Comparison of ENCODE assay signal across 1 cellular context in the genomic region with DNA sequence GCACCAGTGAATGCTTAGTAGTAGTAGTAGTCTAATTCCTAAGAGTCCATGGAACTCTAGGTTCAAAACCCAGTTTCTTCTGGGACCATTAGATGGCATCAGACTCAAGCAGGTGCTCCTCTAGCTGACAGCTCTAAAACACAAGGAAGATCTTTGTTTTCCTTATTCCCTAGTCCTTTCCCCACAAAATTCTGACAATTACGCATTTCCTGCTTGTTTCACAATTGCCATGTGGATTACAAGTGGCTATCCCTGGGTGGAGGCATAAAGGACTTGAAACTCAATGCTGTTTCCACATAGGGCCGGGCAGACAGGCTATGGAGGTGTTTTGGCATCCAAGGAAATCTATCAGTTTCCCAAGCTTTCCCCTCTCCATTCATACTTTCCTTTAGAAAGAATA.
TF ChIP-seq lines count a peak whose summit lies in the region.

No MANE protein-coding gene starts in this region.

TF ChIP-seq in GM23338, 12 proteins besides CTCF, POLR2A, EP300 and RAD21 (continued from another document):
- no peak for TF ChIP-seq ZNF462 (CRISPR knock-in tag; IDR thresholded peaks at IDR 0.05)
- TF ChIP-seq REST (IDR thresholded peaks at IDR 0.05; ENCODE audit: unreplicated experiment): no peak
- no peak for TF ChIP-seq EZH2phosphoT487 (IDR thresholded peaks at IDR 0.05; ENCODE audit: unreplicated experiment)
- TF ChIP-seq EZH2 (IDR thresholded peaks at IDR 0.05; ENCODE audit: low read depth, unreplicated experiment): no peak
- no peak for TF ChIP-seq CREB1 (CRISPR knock-in tag; IDR thresholded peaks at IDR 0.05; ENCODE audit: low read depth)
- TF ChIP-seq, protein P1, sequence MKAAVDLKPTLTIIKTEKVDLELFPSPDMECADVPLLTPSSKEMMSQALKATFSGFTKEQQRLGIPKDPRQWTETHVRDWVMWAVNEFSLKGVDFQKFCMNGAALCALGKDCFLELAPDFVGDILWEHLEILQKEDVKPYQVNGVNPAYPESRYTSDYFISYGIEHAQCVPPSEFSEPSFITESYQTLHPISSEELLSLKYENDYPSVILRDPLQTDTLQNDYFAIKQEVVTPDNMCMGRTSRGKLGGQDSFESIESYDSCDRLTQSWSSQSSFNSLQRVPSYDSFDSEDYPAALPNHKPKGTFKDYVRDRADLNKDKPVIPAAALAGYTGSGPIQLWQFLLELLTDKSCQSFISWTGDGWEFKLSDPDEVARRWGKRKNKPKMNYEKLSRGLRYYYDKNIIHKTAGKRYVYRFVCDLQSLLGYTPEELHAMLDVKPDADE (IDR thresholded peaks at IDR 0.05): no peak
- no peak for TF ChIP-seq NANOG (IDR thresholded peaks at IDR 0.05; ENCODE audit: borderline replicate concordance)
- no peak for TF ChIP-seq ZNF331 (CRISPR knock-in tag; IDR thresholded peaks at IDR 0.05; ENCODE audit: low read depth)
- no peak for TF ChIP-seq JUNB (IDR thresholded peaks at IDR 0.05; ENCODE audit: unreplicated experiment)
